Comparison of ENCODE assay signal across 1 cellular context in the genomic region with DNA sequence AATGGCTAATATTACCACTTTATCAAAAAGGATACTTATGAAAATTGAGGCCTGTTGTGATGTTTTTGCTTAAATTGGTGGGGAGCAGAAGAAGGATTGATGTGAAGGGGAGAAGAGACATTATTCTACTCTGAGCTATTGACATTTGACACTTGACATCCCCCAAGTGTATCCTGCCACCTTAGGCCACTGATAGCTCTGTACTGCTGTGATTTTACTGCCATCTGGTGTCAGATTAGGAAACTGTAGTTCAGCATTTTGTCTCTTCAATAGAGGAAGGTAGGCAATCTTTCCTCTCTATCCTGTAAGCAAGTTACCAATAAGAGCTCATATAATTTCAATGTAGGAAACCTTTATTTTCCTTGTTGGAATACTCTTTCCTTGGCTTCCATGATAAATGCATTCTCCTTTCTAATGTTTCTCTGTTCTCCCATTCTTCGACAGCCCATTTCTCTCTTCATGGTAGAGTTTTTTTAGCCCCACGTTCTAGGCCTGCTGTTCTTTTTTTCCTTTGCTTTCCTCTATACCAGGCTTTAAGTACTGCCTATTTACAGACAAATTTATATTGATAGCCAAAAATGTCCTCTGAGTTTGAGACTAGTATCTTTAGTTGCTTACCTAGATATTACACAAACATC.
A peak's percentile ranks its signal among the peaks of the same experiment; 100 is the strongest.
TF ChIP-seq lines count a peak whose summit lies in the region.

No MANE protein-coding gene starts in this region.

TF ChIP-seq in HEK293, 187 proteins besides CTCF, POLR2A, EP300 and RAD21 (continued from another document):
- TF ChIP-seq, protein P1, sequence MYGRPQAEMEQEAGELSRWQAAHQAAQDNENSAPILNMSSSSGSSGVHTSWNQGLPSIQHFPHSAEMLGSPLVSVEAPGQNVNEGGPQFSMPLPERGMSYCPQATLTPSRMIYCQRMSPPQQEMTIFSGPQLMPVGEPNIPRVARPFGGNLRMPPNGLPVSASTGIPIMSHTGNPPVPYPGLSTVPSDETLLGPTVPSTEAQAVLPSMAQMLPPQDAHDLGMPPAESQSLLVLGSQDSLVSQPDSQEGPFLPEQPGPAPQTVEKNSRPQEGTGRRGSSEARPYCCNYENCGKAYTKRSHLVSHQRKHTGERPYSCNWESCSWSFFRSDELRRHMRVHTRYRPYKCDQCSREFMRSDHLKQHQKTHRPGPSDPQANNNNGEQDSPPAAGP (tag by site-specific recombination; IDR thresholded peaks at IDR 0.05): no peak
- TF ChIP-seq ZXDB (tag by site-specific recombination; IDR thresholded peaks at IDR 0.05) (0 out of 2 replicates have a peak, but pooled peaks have one; percentile 14), KLF8 (tag by site-specific recombination; IDR thresholded peaks at IDR 0.05) (no peak), GLI4 (tag by site-specific recombination; IDR thresholded peaks at IDR 0.05) (no peak), TCF7L2 (IDR thresholded peaks at IDR 0.05; ENCODE audit: borderline replicate concordance, low read depth, low read length) (no peak)
